In the genomic region with DNA sequence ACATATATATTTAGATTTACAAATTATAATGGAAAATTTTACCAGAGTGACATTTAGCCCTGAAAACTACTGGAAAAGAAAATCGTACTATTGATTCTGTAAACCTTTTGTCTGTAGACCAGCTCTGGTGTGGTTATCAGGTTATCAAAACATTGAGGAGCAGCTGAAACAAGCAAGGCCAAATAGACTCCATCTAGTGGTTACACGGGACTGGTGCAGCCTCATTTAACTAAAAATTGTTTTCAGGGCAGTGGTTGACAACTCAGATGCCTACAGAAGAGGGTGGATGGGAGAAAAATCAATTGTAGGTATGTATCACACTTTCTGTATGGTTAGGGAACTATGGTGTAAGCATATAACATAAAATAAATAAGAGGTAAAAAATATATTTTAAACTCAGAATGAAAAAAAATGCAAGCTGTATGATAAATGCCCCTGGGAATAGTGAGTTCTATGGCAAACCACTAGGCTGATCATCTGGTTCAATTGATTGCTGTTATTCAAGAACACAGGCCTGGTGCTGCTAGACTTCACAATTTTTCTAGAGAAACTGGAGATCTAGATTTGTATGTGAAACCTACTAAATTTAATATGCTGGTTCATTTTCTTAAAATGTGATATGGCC, we compare ENCODE assay signal across 8 cellular contexts. TPM values are rescaled to one million over a fixed set of nuclear protein-coding genes. Genes with fewer than 3 reads are reported as not detected.
A peak's percentile ranks its signal among the peaks of the same experiment; 100 is the strongest.
DNase-seq lines count a peak whose midpoint lies in the region; ATAC-seq, FAIRE-seq and TF ChIP-seq lines count a peak whose summit lies in the region.

No MANE protein-coding gene starts in this region.

- DNase-seq in A549 (ENCODE audit: low read depth in 1 of 2, low spot score in 1 of 2), result peak; percentile 7 to 61
- DNase-seq in NCI-H1105 (lab: John Stamatoyannopoulos, UW), result peak; percentile 54
- DNase-seq in SKM-1 treated with dmso at 0.1 percent for 144 hours (lab: John Stamatoyannopoulos, UW; ENCODE audit: unreplicated experiment), result peak; percentile 7
- peak; percentile 12 for DNase-seq in globus pallidus (ENCODE audit: low spot score)
- peak; percentile 44 for DNase-seq in retina
- DNase-seq in activated CD4-positive, alpha-beta memory T cell treated with anti-CD3 and anti-CD28 coated beads for 36 hours, result no peak

- H3K9me3 Mint-ChIP-seq in activated CD4-positive, alpha-beta memory T cell treated with anti-CD3 and anti-CD28 coated beads for 36 hours, result peaks cover 26% of the 10 kb centered on the region

- no peaks in the 10 kb centered on the region for H3K36me3 Mint-ChIP-seq in activated CD4-positive, alpha-beta memory T cell treated with anti-CD3 and anti-CD28 coated beads for 36 hours

- no peaks in the 10 kb centered on the region for H3K4me1 ChIP-seq in A549

- peak; percentile 43 to 47; a peak in 3 of 5 replicates for TF ChIP-seq RAD21 in A549 (conservative IDR thresholded peaks at IDR 0.05 in 1 of 2, IDR thresholded peaks at IDR 0.05 in 1 of 2)

- no peak overlapping the region for H3K4me3 ChIP-seq in A549

- H3K4me3 Mint-ChIP-seq in activated CD4-positive, alpha-beta memory T cell treated with anti-CD3 and anti-CD28 coated beads for 36 hours, result no peak overlapping the region

- ATAC-seq in A549, result peak; percentile 39 to 87; a peak in 3 of 6 replicates
- ATAC-seq in GM18508 (IDR thresholded peaks at IDR 0.05; ENCODE audit: insufficient read depth, unreplicated experiment), result peak; percentile 90
- ATAC-seq in HG02870 (IDR thresholded peaks at IDR 0.05; ENCODE audit: unreplicated experiment), result peak; percentile 100

- WGBS in A549 (ENCODE audit: missing lambda C conversion rate), result 0% methylated on average over 2 of the region's 2 CpGs

- no peaks in the 10 kb centered on the region for H3K9me3 ChIP-seq in A549

- TF ChIP-seq CTCF in A549 (IDR thresholded peaks at IDR 0.05), result peak; percentile 65

- H3K27ac Mint-ChIP-seq in activated CD4-positive, alpha-beta memory T cell treated with anti-CD3 and anti-CD28 coated beads for 36 hours, result no peak overlapping the region

- no peaks in the 10 kb centered on the region for H3K27me3 Mint-ChIP-seq in activated CD4-positive, alpha-beta memory T cell treated with anti-CD3 and anti-CD28 coated beads for 36 hours

- POLR2A ChIA-PET in A549 (lab: Yijun Ruan, JAX), result no interaction called here
- POLR2A ChIA-PET in activated CD4-positive, alpha-beta memory T cell treated with anti-CD3 and anti-CD28 coated beads for 36 hours (lab: Charles Lee), result no interaction called here

- intact Hi-C loops in activated CD4-positive, alpha-beta memory T cell treated with anti-CD3 and anti-CD28 coated beads for 36 hours (cut with micrococcal nuclease), result loop anchor here (2.0 kb wide), 1 partner anchor 716 kb away; no protein-coding TSS in a partner anchor

- no peak for FAIRE-seq in A549 (lab: Jason Lieb, UNC)

- H3K4me1 Mint-ChIP-seq in activated CD4-positive, alpha-beta memory T cell treated with anti-CD3 and anti-CD28 coated beads for 36 hours (ENCODE audit: low read depth), result no peaks in the 10 kb centered on the region

- TF ChIP-seq POLR2A in A549 (IDR thresholded peaks at IDR 0.05; ENCODE audit: low read length), result no peak

- no peak for TF ChIP-seq EP300 in A549 (IDR thresholded peaks at IDR 0.05)

- no peak overlapping the region for H3K4me2 ChIP-seq in A549

- no peak overlapping the region for H3K27ac ChIP-seq in A549

- CTCF ChIA-PET in A549 (lab: Yijun Ruan, JAX), result interaction anchor here (0.7 to 1.3 kb wide), 5 partner anchors 11 to 715 kb away, joined by 3 to 6 read pairs (median 5); no protein-coding TSS in a partner anchor
- CTCF ChIA-PET in activated CD4-positive, alpha-beta memory T cell treated with anti-CD3 and anti-CD28 coated beads for 36 hours (lab: Charles Lee), result no interaction called here

TF ChIP-seq in A549, 52 proteins besides CTCF, POLR2A, EP300 and RAD21:
- TF ChIP-seq JUNB (IDR thresholded peaks at IDR 0.05) (no peak), SMC3 (IDR thresholded peaks at IDR 0.05) (peak; percentile 56), ZNF302 (CRISPR knock-in tag; IDR thresholded peaks at IDR 0.05) (no peak), MAFK (IDR thresholded peaks at IDR 0.05; ENCODE audit: partially characterized antibody) (no peak), CHD4 (IDR thresholded peaks at IDR 0.05; ENCODE audit: borderline replicate concordance) (no peak)
- TF ChIP-seq, protein P1, sequence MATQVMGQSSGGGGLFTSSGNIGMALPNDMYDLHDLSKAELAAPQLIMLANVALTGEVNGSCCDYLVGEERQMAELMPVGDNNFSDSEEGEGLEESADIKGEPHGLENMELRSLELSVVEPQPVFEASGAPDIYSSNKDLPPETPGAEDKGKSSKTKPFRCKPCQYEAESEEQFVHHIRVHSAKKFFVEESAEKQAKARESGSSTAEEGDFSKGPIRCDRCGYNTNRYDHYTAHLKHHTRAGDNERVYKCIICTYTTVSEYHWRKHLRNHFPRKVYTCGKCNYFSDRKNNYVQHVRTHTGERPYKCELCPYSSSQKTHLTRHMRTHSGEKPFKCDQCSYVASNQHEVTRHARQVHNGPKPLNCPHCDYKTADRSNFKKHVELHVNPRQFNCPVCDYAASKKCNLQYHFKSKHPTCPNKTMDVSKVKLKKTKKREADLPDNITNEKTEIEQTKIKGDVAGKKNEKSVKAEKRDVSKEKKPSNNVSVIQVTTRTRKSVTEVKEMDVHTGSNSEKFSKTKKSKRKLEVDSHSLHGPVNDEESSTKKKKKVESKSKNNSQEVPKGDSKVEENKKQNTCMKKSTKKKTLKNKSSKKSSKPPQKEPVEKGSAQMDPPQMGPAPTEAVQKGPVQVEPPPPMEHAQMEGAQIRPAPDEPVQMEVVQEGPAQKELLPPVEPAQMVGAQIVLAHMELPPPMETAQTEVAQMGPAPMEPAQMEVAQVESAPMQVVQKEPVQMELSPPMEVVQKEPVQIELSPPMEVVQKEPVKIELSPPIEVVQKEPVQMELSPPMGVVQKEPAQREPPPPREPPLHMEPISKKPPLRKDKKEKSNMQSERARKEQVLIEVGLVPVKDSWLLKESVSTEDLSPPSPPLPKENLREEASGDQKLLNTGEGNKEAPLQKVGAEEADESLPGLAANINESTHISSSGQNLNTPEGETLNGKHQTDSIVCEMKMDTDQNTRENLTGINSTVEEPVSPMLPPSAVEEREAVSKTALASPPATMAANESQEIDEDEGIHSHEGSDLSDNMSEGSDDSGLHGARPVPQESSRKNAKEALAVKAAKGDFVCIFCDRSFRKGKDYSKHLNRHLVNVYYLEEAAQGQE (IDR thresholded peaks at IDR 0.05), result no peak

RNA-seq across cellular contexts. Expression of a gene that starts 51.2 kb away (rescaled TPM):
- polyA plus RNA-seq in A549 (2011; rRNA removed) (0.32 and 0.34 TPM in 2 replicates), A549 (2017; fragmentation: RNase III; extraction: RNeasy Plus Mini Kit Qiagen cat#74134 plus additional on column Dnase treatment) (0.04 to 0.13 TPM (median 0.06 TPM) in 3 replicates)
- 0.04 and 0.13 TPM in 2 replicates for polyA plus RNA-seq in A549 (2012; cell fraction: cytosol; rRNA removed)
- polyA plus RNA-seq in A549 (2012; cell fraction: nucleus; rRNA removed), result 0.05 TPM in 1 of 2 replicates, not detected in the other
- 0.12 and 0.83 TPM in 2 replicates for polyA minus RNA-seq in A549 (2011; rRNA and poly(A)+ RNA removed)
- not detected for total RNA-seq in activated CD4-positive, alpha-beta memory T cell treated with anti-CD3 and anti-CD28 coated beads for 36 hours
